ENCODE assay signal across 8 cellular contexts in genomic region chr1:180502361-180503273, GRCh38. TPM values are rescaled to one million over a fixed set of nuclear protein-coding genes. Genes with fewer than 3 reads are reported as not detected.
DNase-seq lines count a peak whose midpoint lies in the region; ATAC-seq and TF ChIP-seq lines count a peak whose summit lies in the region.

Gene ACBD6 (minus strand): TSS chr1:180502577. CDS start chr1:180502266, 311 bp downstream.

- H2AFZ ChIP-seq in neuron (ENCODE audit: low read depth, low read length), result peak within 1 kb of the TSS; percentile 74

- H3K4me1 ChIP-seq in foreskin keratinocyte, result peaks cover 17% of the 10 kb centered on the region
- peaks cover 13% of the 10 kb centered on the region for H3K4me1 ChIP-seq in neuron (ENCODE audit: insufficient read depth, low read length)
- peaks cover 2 to 20% (median 20%) of the 10 kb centered on the region in 5 donors for H3K4me1 ChIP-seq in subcutaneous abdominal adipose tissue (ENCODE audit: control insufficient read depth in 5 of 5, insufficient read depth in 5 of 5, low read length in 5 of 5)

- H3K36me3 ChIP-seq in H7 (replicated peaks; ENCODE audit: control insufficient read depth, insufficient read depth, low read length) (no peaks in the 10 kb centered on the region), neuron (ENCODE audit: insufficient read depth, low read length) (peaks cover 10% of the 10 kb centered on the region), subcutaneous abdominal adipose tissue (ENCODE audit: control insufficient read depth in 5 of 5, insufficient read depth in 5 of 5, low read length in 5 of 5) (no peaks in the 10 kb centered on the region)

- DNase-seq in GM03348 (ENCODE audit: low spot score), result peak; percentile 92
- DNase-seq in H7, result peak; percentile 89
- peak; percentile 84 for DNase-seq in LoVo (ENCODE audit: low spot score)
- peak; percentile 95 for DNase-seq in SIG-M5 treated with dmso at 0.1 percent for 504 hours (lab: John Stamatoyannopoulos, UW; ENCODE audit: unreplicated experiment)
- peak; percentile 76 for DNase-seq in activated gamma-delta T cell treated with Interleukin-2 at 50 U/mL for 16 hours
- DNase-seq in foreskin keratinocyte, result peak; percentile 75 to 88

- peak within 1 kb of the TSS; percentile 77 to 99 (median 85) for H3K9ac ChIP-seq in subcutaneous abdominal adipose tissue (ENCODE audit: low read length in 5 of 5)

- peak; percentile 88 for ATAC-seq in foreskin keratinocyte

- H3K9me3 ChIP-seq in neuron (ENCODE audit: low read length), result no peaks in the 10 kb centered on the region
- H3K9me3 ChIP-seq in subcutaneous abdominal adipose tissue (ENCODE audit: control insufficient read depth in 5 of 5, low read length in 5 of 5), result no peaks in the 10 kb centered on the region

- H3K27me3 ChIP-seq in H7 (ENCODE audit: control insufficient read depth, insufficient read depth, low read length), result peaks cover 2% of the 10 kb centered on the region; the same call in 1 of the 2 replicates
- H3K27me3 ChIP-seq in foreskin keratinocyte, result no peaks in the 10 kb centered on the region
- H3K27me3 ChIP-seq in neuron (ENCODE audit: insufficient read depth, low read length), result no peaks in the 10 kb centered on the region
- H3K27me3 ChIP-seq in subcutaneous abdominal adipose tissue (ENCODE audit: control insufficient read depth in 5 of 5, insufficient read depth in 4 of 5, low read length in 5 of 5), result no peaks in the 10 kb centered on the region

- H3K27ac ChIP-seq in foreskin keratinocyte (peak within 1 kb of the TSS; percentile 92), subcutaneous abdominal adipose tissue (ENCODE audit: low read depth, low read length) (peak within 1 kb of the TSS; percentile 88)

- TF ChIP-seq CTCF in foreskin keratinocyte (conservative IDR thresholded peaks at IDR 0.05), result peak; percentile 41

- H3K4me3 ChIP-seq in H7 (ENCODE audit: insufficient read depth, low read depth, low read length), result peak within 1 kb of the TSS; percentile 60
- H3K4me3 ChIP-seq in neuron (ENCODE audit: low read length), result peak within 1 kb of the TSS; percentile 83
- H3K4me3 ChIP-seq in subcutaneous abdominal adipose tissue (ENCODE audit: low read depth in 1 of 5, low read length in 5 of 5), result peak within 1 kb of the TSS; percentile 81 to 96 (median 94)

RNA-seq across cellular contexts. Expression of gene ACBD6, which starts in this region (rescaled TPM):
- 69.2 and 73.2 TPM in 2 replicates for total RNA-seq in H7 (2014; rRNA removed; shearing (Covaris generic))
- total RNA-seq in foreskin keratinocyte, result 56.9 and 60.6 TPM in 2 replicates
- polyA plus RNA-seq in foreskin keratinocyte, result 43.0 and 49.2 TPM in 2 replicates

Comparison
In these comparisons a context has a peak if more than half of its experiments do, and no peak if none do; other contexts are left out.
1. Peak in every context shown above with its lines: DNase-seq, ATAC-seq, H3K4me3 ChIP-seq and H3K27ac ChIP-seq.